In the genomic region with DNA sequence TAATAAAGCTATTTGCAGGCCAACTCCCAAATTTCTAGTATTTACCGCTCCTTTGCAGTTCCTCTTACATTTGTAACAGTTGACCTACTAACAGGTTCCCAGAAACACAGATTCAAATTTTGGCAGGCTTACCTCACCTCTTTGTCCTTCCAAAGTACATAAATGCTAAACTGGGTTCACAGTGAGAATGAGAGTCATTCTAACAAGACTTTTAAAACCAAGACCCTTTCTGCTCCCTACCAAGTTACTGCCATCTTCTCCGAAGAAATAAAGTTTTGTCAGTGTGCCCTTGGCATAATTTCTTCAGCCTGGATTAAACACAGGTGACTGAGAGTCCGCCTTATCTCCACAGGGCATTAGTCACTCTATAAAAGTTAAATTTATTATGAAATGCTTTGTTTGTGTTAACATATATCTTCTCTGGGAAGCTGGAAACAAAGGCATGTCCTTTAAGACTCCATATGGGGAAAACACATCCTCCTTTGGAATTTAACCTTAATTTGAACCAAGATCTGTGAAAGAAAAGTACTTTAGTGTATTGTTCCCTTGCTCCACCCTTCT, we compare ENCODE assay signal across 1 cellular context.
TF ChIP-seq lines count a peak whose summit lies in the region.

No MANE protein-coding gene starts in this region.

TF ChIP-seq in SK-N-SH, 30 proteins besides CTCF, POLR2A, EP300 and RAD21 (continued from another document):
- TF ChIP-seq MXI1 (IDR thresholded peaks at IDR 0.05; ENCODE audit: low read depth, low read length) (no peak), TEAD4 (IDR thresholded peaks at IDR 0.05; ENCODE audit: borderline replicate concordance, insufficient read depth) (no peak), GABPA (IDR thresholded peaks at IDR 0.05; ENCODE audit: low read depth) (no peak), FOSL2 (IDR thresholded peaks at IDR 0.05; ENCODE audit: borderline replicate concordance, low read depth) (no peak)
- TF ChIP-seq, protein P1, sequence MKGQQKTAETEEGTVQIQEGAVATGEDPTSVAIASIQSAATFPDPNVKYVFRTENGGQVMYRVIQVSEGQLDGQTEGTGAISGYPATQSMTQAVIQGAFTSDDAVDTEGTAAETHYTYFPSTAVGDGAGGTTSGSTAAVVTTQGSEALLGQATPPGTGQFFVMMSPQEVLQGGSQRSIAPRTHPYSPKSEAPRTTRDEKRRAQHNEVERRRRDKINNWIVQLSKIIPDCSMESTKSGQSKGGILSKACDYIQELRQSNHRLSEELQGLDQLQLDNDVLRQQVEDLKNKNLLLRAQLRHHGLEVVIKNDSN (IDR thresholded peaks at IDR 0.05; ENCODE audit: borderline replicate concordance, low read depth), result no peak
- TF ChIP-seq, protein P2, sequence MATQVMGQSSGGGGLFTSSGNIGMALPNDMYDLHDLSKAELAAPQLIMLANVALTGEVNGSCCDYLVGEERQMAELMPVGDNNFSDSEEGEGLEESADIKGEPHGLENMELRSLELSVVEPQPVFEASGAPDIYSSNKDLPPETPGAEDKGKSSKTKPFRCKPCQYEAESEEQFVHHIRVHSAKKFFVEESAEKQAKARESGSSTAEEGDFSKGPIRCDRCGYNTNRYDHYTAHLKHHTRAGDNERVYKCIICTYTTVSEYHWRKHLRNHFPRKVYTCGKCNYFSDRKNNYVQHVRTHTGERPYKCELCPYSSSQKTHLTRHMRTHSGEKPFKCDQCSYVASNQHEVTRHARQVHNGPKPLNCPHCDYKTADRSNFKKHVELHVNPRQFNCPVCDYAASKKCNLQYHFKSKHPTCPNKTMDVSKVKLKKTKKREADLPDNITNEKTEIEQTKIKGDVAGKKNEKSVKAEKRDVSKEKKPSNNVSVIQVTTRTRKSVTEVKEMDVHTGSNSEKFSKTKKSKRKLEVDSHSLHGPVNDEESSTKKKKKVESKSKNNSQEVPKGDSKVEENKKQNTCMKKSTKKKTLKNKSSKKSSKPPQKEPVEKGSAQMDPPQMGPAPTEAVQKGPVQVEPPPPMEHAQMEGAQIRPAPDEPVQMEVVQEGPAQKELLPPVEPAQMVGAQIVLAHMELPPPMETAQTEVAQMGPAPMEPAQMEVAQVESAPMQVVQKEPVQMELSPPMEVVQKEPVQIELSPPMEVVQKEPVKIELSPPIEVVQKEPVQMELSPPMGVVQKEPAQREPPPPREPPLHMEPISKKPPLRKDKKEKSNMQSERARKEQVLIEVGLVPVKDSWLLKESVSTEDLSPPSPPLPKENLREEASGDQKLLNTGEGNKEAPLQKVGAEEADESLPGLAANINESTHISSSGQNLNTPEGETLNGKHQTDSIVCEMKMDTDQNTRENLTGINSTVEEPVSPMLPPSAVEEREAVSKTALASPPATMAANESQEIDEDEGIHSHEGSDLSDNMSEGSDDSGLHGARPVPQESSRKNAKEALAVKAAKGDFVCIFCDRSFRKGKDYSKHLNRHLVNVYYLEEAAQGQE (IDR thresholded peaks at IDR 0.05; ENCODE audit: low read depth, low read length), result no peak
